Comparison of ENCODE assay signal across 1 cellular context in the genomic region with DNA sequence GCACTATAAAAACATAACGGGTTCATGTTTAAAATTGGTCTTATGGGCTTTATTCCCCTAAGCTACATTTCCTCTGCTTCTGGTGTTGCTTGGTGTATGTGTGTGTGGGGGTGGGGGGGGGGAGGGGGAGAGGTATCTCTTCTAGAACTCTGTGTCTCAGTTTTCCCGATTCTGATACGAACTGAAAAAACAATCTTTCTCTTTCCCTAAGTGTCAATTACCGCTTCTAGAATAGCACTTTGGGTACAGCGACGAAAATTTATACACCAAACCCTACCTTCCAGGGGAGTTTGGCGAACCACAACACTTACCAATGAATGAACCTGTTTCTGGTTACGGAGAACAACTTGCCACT.
TF ChIP-seq lines count a peak whose summit lies in the region.

No MANE protein-coding gene starts in this region.

TF ChIP-seq in GM12878, 131 proteins besides CTCF, POLR2A, EP300 and RAD21 (continued from another document):
- TF ChIP-seq, protein P1, sequence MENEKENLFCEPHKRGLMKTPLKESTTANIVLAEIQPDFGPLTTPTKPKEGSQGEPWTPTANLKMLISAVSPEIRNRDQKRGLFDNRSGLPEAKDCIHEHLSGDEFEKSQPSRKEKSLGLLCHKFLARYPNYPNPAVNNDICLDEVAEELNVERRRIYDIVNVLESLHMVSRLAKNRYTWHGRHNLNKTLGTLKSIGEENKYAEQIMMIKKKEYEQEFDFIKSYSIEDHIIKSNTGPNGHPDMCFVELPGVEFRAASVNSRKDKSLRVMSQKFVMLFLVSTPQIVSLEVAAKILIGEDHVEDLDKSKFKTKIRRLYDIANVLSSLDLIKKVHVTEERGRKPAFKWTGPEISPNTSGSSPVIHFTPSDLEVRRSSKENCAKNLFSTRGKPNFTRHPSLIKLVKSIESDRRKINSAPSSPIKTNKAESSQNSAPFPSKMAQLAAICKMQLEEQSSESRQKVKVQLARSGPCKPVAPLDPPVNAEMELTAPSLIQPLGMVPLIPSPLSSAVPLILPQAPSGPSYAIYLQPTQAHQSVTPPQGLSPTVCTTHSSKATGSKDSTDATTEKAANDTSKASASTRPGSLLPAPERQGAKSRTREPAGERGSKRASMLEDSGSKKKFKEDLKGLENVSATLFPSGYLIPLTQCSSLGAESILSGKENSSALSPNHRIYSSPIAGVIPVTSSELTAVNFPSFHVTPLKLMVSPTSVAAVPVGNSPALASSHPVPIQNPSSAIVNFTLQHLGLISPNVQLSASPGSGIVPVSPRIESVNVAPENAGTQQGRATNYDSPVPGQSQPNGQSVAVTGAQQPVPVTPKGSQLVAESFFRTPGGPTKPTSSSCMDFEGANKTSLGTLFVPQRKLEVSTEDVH (IDR thresholded peaks at IDR 0.05; ENCODE audit: low read depth, partially characterized antibody): no peak
